Comparison of ENCODE assay signal across 21 cellular contexts in genomic region chr20:16810216-16810615, GRCh38.
"Had no signal": no experiment of that assay in that cellular context is flagged by ENCODE, and none has a peak within 500 bp of the region (broad histone marks: within the 10 kb centered on the region; RNA-seq: fewer than 3 reads in every experiment).

No MANE protein-coding gene starts in this region.

- H3K36me3 ChIP-seq: adrenal gland, ovary, sigmoid colon, spleen, WERI-Rb-1 had no signal

- H3K27ac Mint-ChIP-seq: activated naive CD4-positive, alpha-beta T cell treated with anti-CD3 and anti-CD28 coated beads, Interleukin-2, amount 50 U/mL, for 72 hours; endodermal cell; stimulated activated memory B cell treated with anti-CD40 and anti-IgM and Interleukin-4, amounts not matched to agents 10 μg/mL and 1 μg/mL and 100 μg/mL, for 72 hours; type B pancreatic cell had no signal

- H3K9me3 Mint-ChIP-seq: activated naive CD4-positive, alpha-beta T cell treated with anti-CD3 and anti-CD28 coated beads, Interleukin-2, amount 50 U/mL, for 72 hours; naive thymus-derived CD8-positive, alpha-beta T cell; stimulated activated memory B cell treated with anti-CD40 and anti-IgM and Interleukin-4, amounts not matched to agents 10 μg/mL and 1 μg/mL and 100 μg/mL, for 72 hours; type B pancreatic cell had no signal

- H3K9me3 ChIP-seq: adrenal gland, body of pancreas, ovary, psoas muscle, sigmoid colon, spleen, testis had no signal

- H3K36me3 Mint-ChIP-seq: naive thymus-derived CD8-positive, alpha-beta T cell; stimulated activated memory B cell treated with anti-CD40 and anti-IgM and Interleukin-4, amounts not matched to agents 10 μg/mL and 1 μg/mL and 100 μg/mL, for 72 hours; type B pancreatic cell had no signal

- ATAC-seq: activated naive CD4-positive, alpha-beta T cell treated with anti-CD3 and anti-CD28 coated beads, Interleukin-2, amount 50 U/mL, for 72 hours; body of pancreas; naive thymus-derived CD8-positive, alpha-beta T cell; psoas muscle; stimulated activated memory B cell treated with anti-CD40 and anti-IgM and Interleukin-4, amounts not matched to agents 10 μg/mL and 1 μg/mL and 100 μg/mL, for 72 hours had no signal

- DNase-seq: activated CD4-positive, alpha-beta T cell treated with anti-CD3 and anti-CD28 coated beads, Interleukin-2, amount 50 U/mL, for 4 hours; activated gamma-delta T cell treated with Interleukin-2 at 50 U/mL for 16 hours; adrenal gland; body of pancreas; central memory CD4-positive, alpha-beta T cell; dorsolateral prefrontal cortex; endodermal cell; head of caudate nucleus; mesendoderm; naive thymus-derived CD8-positive, alpha-beta T cell; ovary; psoas muscle; sigmoid colon; spleen; stimulated activated CD4-positive, alpha-beta T cell treated with anti-CD3 and anti-CD28 coated beads, Interleukin-4, amount 100 ng/mL, for 4 hours; T-helper 2 cell; testis; WERI-Rb-1 had no signal

- H3K4me1 ChIP-seq: adrenal gland, body of pancreas, psoas muscle, sigmoid colon, spleen, testis had no signal

- H3K27ac ChIP-seq: adrenal gland, body of pancreas, dorsolateral prefrontal cortex, ovary, psoas muscle, sigmoid colon, spleen, testis, WERI-Rb-1 had no signal

- H3K4me3 ChIP-seq: adrenal gland, body of pancreas, dorsolateral prefrontal cortex, ovary, psoas muscle, sigmoid colon, spleen, testis had no signal

- H3K27me3 ChIP-seq: adrenal gland, body of pancreas, ovary, testis had no signal

- H3K4me1 Mint-ChIP-seq: naive thymus-derived CD8-positive, alpha-beta T cell; stimulated activated memory B cell treated with anti-CD40 and anti-IgM and Interleukin-4, amounts not matched to agents 10 μg/mL and 1 μg/mL and 100 μg/mL, for 72 hours had no signal

- H3K4me3 Mint-ChIP-seq: endodermal cell; naive thymus-derived CD8-positive, alpha-beta T cell; stimulated activated memory B cell treated with anti-CD40 and anti-IgM and Interleukin-4, amounts not matched to agents 10 μg/mL and 1 μg/mL and 100 μg/mL, for 72 hours; type B pancreatic cell had no signal
